ENCODE assay signal across 9 cellular contexts in genomic region chr5:159826351-159827222, GRCh38.
A peak's percentile ranks its signal among the peaks of the same experiment; 100 is the strongest.
DNase-seq lines count a peak whose midpoint lies in the region; ATAC-seq and TF ChIP-seq lines count a peak whose summit lies in the region.
"Had no signal": no experiment of that assay in that cellular context is flagged by ENCODE, and none has a peak within 500 bp of the region (broad histone marks: within the 10 kb centered on the region; RNA-seq: fewer than 3 reads in every experiment).

No MANE protein-coding gene starts in this region.

- H3K27me3 ChIP-seq in BJ (ENCODE audit: control insufficient read depth, insufficient read depth, low read length) = no peaks in the 10 kb centered on the region

- H3K4me1 Mint-ChIP-seq in activated CD4-positive, alpha-beta T cell treated with anti-CD3 and anti-CD28 coated beads, Interleukin-2, amount 10 ng/mL, durations not matched to agents 7 days and 5 days = peaks cover 5% of the 10 kb centered on the region

- CTCF ChIA-PET in BJ (lab: Yijun Ruan, JAX) = interaction anchor here (1.3 kb wide), 1 partner anchor 90 kb away, joined by 3 read pairs; the partner anchor contains the start of gene ADRA1B
- CTCF ChIA-PET in activated CD4-positive, alpha-beta T cell treated with anti-CD3 and anti-CD28 coated beads, Interleukin-2, amount 10 ng/mL, durations not matched to agents 7 days and 5 days (lab: Charles Lee) = no interaction called here

- no peak for TF ChIP-seq CTCF in BJ (IDR thresholded peaks at IDR 0.05; ENCODE audit: insufficient read depth, low read depth, low read length)

- no peak overlapping the region for H3K27ac Mint-ChIP-seq in activated CD4-positive, alpha-beta T cell treated with anti-CD3 and anti-CD28 coated beads, Interleukin-2, amount 10 ng/mL, durations not matched to agents 7 days and 5 days
- H3K27ac Mint-ChIP-seq: activated naive CD8-positive, alpha-beta T cell had no signal

- POLR2A ChIA-PET in BJ (lab: Charles Lee) = no interaction called here
- POLR2A ChIA-PET in activated CD4-positive, alpha-beta T cell treated with anti-CD3 and anti-CD28 coated beads, Interleukin-2, amount 10 ng/mL, durations not matched to agents 7 days and 5 days (lab: Charles Lee) = no interaction called here

- peaks cover 3% of the 10 kb centered on the region for H3K27me3 Mint-ChIP-seq in activated CD4-positive, alpha-beta T cell treated with anti-CD3 and anti-CD28 coated beads, Interleukin-2, amount 10 ng/mL, durations not matched to agents 7 days and 5 days

- no peaks in the 10 kb centered on the region for H3K36me3 ChIP-seq in BJ (ENCODE audit: control insufficient read depth, insufficient read depth, low read length)

- ATAC-seq in GM19455 (IDR thresholded peaks at IDR 0.05; ENCODE audit: unreplicated experiment) = peak; percentile 97
- ATAC-seq in HG03354 (IDR thresholded peaks at IDR 0.05; ENCODE audit: poor library complexity, severe bottlenecking, unreplicated experiment) = peak; percentile 96

- H3K4me3 ChIP-seq in BJ (ENCODE audit: low read depth, low read length) = no peak overlapping the region

- no peaks in the 10 kb centered on the region for H3K36me3 Mint-ChIP-seq in activated CD4-positive, alpha-beta T cell treated with anti-CD3 and anti-CD28 coated beads, Interleukin-2, amount 10 ng/mL, durations not matched to agents 7 days and 5 days (ENCODE audit: low read depth)
- H3K36me3 Mint-ChIP-seq: activated naive CD8-positive, alpha-beta T cell had no signal

- DNase-seq in BJ (ENCODE audit: low read depth) = peak; percentile 49
- peak; percentile 59 for DNase-seq in amniotic epithelial cell (ENCODE audit: low read depth)
- DNase-seq in myocyte (ENCODE audit: low read depth) = peak; percentile 98
- no peak for DNase-seq in NCI-H187 treated with DMSO at 0.1 percent for 48 hours (lab: John Stamatoyannopoulos, UW)
- no peak for DNase-seq in stimulated activated naive CD4-positive, alpha-beta T cell (lab: John Stamatoyannopoulos, UW)
- no peak for DNase-seq in activated CD4-positive, alpha-beta T cell treated with anti-CD3 and anti-CD28 coated beads, Interleukin-2, amount 10 ng/mL, durations not matched to agents 7 days and 5 days

- no peak overlapping the region for H3K4me3 Mint-ChIP-seq in activated CD4-positive, alpha-beta T cell treated with anti-CD3 and anti-CD28 coated beads, Interleukin-2, amount 10 ng/mL, durations not matched to agents 7 days and 5 days
- H3K4me3 Mint-ChIP-seq: activated naive CD8-positive, alpha-beta T cell had no signal

- no peaks in the 10 kb centered on the region for H3K9me3 Mint-ChIP-seq in activated CD4-positive, alpha-beta T cell treated with anti-CD3 and anti-CD28 coated beads, Interleukin-2, amount 10 ng/mL, durations not matched to agents 7 days and 5 days

Comparison
In these comparisons a context has a peak if more than half of its experiments do, and no peak if none do; other contexts are left out.
1. DNase-seq: peak in BJ (single experiment), amniotic epithelial cell (single experiment) and myocyte (single experiment); none in NCI-H187 treated with DMSO at 0.1 percent for 48 hours (single experiment), stimulated activated naive CD4-positive, alpha-beta T cell (0 of 6) and activated CD4-positive, alpha-beta T cell treated with anti-CD3 and anti-CD28 coated beads, Interleukin-2, amount 10 ng/mL, durations not matched to agents 7 days and 5 days (single experiment).